1 cellular context compared by ENCODE assay signal in genomic region chr5:148639081-148639480, GRCh38.
TF ChIP-seq lines count a peak whose summit lies in the region.

No MANE protein-coding gene starts in this region.

TF ChIP-seq in K562, 482 proteins besides CTCF, POLR2A, EP300 and RAD21 (continued from another document and continues in another):
- TF ChIP-seq IRF1 (CRISPR knock-in tag; IDR thresholded peaks at IDR 0.05; ENCODE audit: borderline replicate concordance), result no peak
- TF ChIP-seq TFAM (CRISPR knock-in tag; conservative IDR thresholded peaks at IDR 0.05), result no peak
- no peak for TF ChIP-seq ZNF311 (CRISPR knock-in tag; IDR thresholded peaks at IDR 0.05)
- peak; percentile 97 for TF ChIP-seq SMARCE1 (IDR thresholded peaks at IDR 0.05)
- TF ChIP-seq, protein P1, sequence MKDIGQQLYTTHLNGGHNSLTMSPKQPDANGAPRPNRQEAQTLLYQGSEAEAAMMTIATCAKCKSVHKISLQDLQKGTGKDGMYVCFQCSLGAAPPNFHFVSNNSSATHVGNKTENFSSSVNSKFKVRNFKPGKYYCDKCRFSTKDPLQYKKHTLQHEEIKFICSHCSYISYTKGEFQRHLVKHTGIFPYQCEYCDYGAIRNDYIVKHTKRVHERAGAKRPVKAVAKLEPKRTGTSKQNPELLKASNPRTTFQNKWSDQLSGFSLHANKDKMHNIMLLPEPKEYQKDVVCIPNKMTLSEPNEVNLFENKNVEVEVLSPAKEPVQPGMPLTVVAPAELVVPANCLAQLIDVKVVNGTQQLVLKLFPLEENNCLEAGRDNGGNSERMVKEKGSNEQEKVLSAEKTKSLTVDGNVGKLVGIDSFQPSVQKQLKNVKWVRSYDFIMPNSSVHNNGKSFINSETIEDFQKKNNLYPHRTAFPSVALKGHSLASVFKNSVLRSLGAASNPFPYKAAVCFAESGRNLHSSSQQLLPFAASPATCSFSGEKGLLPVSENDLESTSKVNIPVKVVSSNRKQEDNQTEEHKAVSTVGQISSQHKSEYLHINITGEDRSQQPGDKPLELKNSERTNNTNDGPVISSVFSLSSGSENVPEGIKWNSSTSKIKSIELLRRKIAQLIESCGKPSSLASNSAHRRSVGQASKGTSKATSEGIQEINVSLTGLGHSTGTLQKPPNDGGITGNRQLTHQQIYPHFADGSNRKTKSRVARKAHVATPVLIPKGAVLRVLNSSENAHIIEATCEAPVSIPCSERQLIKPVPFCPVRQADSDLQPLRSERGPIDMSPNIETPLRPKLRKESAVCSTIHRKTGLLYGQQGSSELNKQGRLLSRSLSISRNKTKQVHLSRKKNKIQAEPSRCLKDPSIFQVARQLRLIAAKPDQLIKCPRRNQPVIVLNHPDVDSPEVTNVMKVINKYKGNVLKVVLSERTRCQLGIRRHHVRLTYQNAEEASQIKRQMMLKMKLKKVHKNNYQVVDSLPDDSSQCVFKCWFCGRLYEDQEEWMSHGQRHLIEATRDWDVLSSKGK (CRISPR knock-in tag; IDR thresholded peaks at IDR 0.05), result no peak
- no peak for TF ChIP-seq E2F3 (CRISPR knock-in tag; IDR thresholded peaks at IDR 0.05)
- TF ChIP-seq, protein P2, sequence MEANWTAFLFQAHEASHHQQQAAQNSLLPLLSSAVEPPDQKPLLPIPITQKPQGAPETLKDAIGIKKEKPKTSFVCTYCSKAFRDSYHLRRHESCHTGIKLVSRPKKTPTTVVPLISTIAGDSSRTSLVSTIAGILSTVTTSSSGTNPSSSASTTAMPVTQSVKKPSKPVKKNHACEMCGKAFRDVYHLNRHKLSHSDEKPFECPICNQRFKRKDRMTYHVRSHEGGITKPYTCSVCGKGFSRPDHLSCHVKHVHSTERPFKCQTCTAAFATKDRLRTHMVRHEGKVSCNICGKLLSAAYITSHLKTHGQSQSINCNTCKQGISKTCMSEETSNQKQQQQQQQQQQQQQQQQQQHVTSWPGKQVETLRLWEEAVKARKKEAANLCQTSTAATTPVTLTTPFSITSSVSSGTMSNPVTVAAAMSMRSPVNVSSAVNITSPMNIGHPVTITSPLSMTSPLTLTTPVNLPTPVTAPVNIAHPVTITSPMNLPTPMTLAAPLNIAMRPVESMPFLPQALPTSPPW (CRISPR knock-in tag; IDR thresholded peaks at IDR 0.05), result peak; percentile 94
- peak; percentile 84 for TF ChIP-seq GATA2 (CRISPR knock-in tag; IDR thresholded peaks at IDR 0.05)
- peak; percentile 95 for TF ChIP-seq KLF16 (IDR thresholded peaks at IDR 0.05)
- TF ChIP-seq ZNF766 (CRISPR knock-in tag; conservative IDR thresholded peaks at IDR 0.05), result 0 out of 2 replicates have a peak, but pooled peaks have one; percentile 17
- peak; percentile 90 for TF ChIP-seq HDAC2 (IDR thresholded peaks at IDR 0.05)
- peak; percentile 60; the same call in 1 of the 2 replicates for TF ChIP-seq CBX5 (IDR thresholded peaks at IDR 0.05; ENCODE audit: borderline replicate concordance, low read depth)
- peak; percentile 46; the same call in 1 of the 2 replicates for TF ChIP-seq MITF (IDR thresholded peaks at IDR 0.05)
- TF ChIP-seq TRIM24 (IDR thresholded peaks at IDR 0.05), result peak; percentile 89 to 95
- TF ChIP-seq ELF4 (CRISPR knock-in tag; IDR thresholded peaks at IDR 0.05), result peak; percentile 46; the same call in 1 of the 2 replicates
- 0 out of 2 replicates have a peak, but pooled peaks have one; percentile 35 for TF ChIP-seq ADNP (tag; IDR thresholded peaks at IDR 0.05)
- peak; percentile 96 for TF ChIP-seq MTA2 (IDR thresholded peaks at IDR 0.05; ENCODE audit: low read depth)
- TF ChIP-seq ZEB2 (IDR thresholded peaks at IDR 0.05), result peak; percentile 60
- no peak for TF ChIP-seq RFX7 (CRISPR knock-in tag; IDR thresholded peaks at IDR 0.05)
- peak; percentile 36; the same call in 1 of the 2 replicates for TF ChIP-seq CXXC5 (CRISPR knock-in tag; IDR thresholded peaks at IDR 0.05)
- TF ChIP-seq, protein P3, sequence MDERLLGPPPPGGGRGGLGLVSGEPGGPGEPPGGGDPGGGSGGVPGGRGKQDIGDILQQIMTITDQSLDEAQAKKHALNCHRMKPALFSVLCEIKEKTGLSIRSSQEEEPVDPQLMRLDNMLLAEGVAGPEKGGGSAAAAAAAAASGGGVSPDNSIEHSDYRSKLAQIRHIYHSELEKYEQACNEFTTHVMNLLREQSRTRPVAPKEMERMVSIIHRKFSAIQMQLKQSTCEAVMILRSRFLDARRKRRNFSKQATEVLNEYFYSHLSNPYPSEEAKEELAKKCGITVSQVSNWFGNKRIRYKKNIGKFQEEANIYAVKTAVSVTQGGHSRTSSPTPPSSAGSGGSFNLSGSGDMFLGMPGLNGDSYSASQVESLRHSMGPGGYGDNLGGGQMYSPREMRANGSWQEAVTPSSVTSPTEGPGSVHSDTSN (CRISPR knock-in tag; IDR thresholded peaks at IDR 0.05; ENCODE audit: low read depth), result no peak
- TF ChIP-seq, protein P3 (tag; conservative IDR thresholded peaks at IDR 0.05; ENCODE audit: low read depth), result peak; percentile 33; the same call in 1 of the 2 replicates
- TF ChIP-seq, protein P4, sequence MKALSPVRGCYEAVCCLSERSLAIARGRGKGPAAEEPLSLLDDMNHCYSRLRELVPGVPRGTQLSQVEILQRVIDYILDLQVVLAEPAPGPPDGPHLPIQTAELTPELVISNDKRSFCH (CRISPR knock-in tag; IDR thresholded peaks at IDR 0.05), result no peak
- TF ChIP-seq, protein P4 (tag; IDR thresholded peaks at IDR 0.05), result no peak
- no peak for TF ChIP-seq USF1 (CRISPR knock-in tag; IDR thresholded peaks at IDR 0.05)
- TF ChIP-seq TEAD4 (IDR thresholded peaks at IDR 0.05; ENCODE audit: low read length), result peak; percentile 98
- TF ChIP-seq TEAD4 (CRISPR knock-in tag; IDR thresholded peaks at IDR 0.05; ENCODE audit: borderline replicate concordance), result no peak
- TF ChIP-seq EGR1 (conservative IDR thresholded peaks at IDR 0.05), result peak; percentile 90
- TF ChIP-seq ARNT (IDR thresholded peaks at IDR 0.05), result peak; percentile 77 to 84
- TF ChIP-seq, protein P5, sequence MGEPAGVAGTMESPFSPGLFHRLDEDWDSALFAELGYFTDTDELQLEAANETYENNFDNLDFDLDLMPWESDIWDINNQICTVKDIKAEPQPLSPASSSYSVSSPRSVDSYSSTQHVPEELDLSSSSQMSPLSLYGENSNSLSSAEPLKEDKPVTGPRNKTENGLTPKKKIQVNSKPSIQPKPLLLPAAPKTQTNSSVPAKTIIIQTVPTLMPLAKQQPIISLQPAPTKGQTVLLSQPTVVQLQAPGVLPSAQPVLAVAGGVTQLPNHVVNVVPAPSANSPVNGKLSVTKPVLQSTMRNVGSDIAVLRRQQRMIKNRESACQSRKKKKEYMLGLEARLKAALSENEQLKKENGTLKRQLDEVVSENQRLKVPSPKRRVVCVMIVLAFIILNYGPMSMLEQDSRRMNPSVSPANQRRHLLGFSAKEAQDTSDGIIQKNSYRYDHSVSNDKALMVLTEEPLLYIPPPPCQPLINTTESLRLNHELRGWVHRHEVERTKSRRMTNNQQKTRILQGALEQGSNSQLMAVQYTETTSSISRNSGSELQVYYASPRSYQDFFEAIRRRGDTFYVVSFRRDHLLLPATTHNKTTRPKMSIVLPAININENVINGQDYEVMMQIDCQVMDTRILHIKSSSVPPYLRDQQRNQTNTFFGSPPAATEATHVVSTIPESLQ (CRISPR knock-in tag; IDR thresholded peaks at IDR 0.05), result no peak
- TF ChIP-seq TCF15 (CRISPR knock-in tag; IDR thresholded peaks at IDR 0.05), result no peak
- TF ChIP-seq, protein P6, sequence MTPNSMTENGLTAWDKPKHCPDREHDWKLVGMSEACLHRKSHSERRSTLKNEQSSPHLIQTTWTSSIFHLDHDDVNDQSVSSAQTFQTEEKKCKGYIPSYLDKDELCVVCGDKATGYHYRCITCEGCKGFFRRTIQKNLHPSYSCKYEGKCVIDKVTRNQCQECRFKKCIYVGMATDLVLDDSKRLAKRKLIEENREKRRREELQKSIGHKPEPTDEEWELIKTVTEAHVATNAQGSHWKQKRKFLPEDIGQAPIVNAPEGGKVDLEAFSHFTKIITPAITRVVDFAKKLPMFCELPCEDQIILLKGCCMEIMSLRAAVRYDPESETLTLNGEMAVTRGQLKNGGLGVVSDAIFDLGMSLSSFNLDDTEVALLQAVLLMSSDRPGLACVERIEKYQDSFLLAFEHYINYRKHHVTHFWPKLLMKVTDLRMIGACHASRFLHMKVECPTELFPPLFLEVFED (CRISPR knock-in tag; conservative IDR thresholded peaks at IDR 0.05), result 0 out of 2 replicates have a peak, but pooled peaks have one; percentile 36
- TF ChIP-seq DPF2 (IDR thresholded peaks at IDR 0.05), result peak; percentile 98
- TF ChIP-seq E2F1 (CRISPR knock-in tag; IDR thresholded peaks at IDR 0.05), result no peak
- TF ChIP-seq, protein P7, sequence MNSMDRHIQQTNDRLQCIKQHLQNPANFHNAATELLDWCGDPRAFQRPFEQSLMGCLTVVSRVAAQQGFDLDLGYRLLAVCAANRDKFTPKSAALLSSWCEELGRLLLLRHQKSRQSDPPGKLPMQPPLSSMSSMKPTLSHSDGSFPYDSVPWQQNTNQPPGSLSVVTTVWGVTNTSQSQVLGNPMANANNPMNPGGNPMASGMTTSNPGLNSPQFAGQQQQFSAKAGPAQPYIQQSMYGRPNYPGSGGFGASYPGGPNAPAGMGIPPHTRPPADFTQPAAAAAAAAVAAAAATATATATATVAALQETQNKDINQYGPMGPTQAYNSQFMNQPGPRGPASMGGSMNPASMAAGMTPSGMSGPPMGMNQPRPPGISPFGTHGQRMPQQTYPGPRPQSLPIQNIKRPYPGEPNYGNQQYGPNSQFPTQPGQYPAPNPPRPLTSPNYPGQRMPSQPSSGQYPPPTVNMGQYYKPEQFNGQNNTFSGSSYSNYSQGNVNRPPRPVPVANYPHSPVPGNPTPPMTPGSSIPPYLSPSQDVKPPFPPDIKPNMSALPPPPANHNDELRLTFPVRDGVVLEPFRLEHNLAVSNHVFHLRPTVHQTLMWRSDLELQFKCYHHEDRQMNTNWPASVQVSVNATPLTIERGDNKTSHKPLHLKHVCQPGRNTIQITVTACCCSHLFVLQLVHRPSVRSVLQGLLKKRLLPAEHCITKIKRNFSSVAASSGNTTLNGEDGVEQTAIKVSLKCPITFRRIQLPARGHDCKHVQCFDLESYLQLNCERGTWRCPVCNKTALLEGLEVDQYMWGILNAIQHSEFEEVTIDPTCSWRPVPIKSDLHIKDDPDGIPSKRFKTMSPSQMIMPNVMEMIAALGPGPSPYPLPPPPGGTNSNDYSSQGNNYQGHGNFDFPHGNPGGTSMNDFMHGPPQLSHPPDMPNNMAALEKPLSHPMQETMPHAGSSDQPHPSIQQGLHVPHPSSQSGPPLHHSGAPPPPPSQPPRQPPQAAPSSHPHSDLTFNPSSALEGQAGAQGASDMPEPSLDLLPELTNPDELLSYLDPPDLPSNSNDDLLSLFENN (IDR thresholded peaks at IDR 0.05; ENCODE audit: low read depth in 2 of 2, low read length in 2 of 2), result peak in 1 of 2 experiments; percentile 91; a peak in 2 of 4 replicates
- TF ChIP-seq, protein P8, sequence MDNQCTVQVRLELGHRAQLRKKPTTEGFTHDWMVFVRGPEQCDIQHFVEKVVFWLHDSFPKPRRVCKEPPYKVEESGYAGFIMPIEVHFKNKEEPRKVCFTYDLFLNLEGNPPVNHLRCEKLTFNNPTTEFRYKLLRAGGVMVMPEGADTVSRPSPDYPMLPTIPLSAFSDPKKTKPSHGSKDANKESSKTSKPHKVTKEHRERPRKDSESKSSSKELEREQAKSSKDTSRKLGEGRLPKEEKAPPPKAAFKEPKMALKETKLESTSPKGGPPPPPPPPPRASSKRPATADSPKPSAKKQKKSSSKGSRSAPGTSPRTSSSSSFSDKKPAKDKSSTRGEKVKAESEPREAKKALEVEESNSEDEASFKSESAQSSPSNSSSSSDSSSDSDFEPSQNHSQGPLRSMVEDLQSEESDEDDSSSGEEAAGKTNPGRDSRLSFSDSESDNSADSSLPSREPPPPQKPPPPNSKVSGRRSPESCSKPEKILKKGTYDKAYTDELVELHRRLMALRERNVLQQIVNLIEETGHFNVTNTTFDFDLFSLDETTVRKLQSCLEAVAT (IDR thresholded peaks at IDR 0.05), result peak in 1 of 2 experiments; percentile 71; a peak in 2 of 4 replicates
- peak in 1 of 2 experiments; percentile 57; a peak in 2 of 4 replicates for TF ChIP-seq FOXK2 (conservative IDR thresholded peaks at IDR 0.05 in 1 of 2, IDR thresholded peaks at IDR 0.05 in 1 of 2; ENCODE audit: low read depth in 2 of 2)
